ENCODE assay signal across 1 cellular context in genomic region chr1:201134405-201134804, GRCh38.
TF ChIP-seq lines count a peak whose summit lies in the region.

No MANE protein-coding gene starts in this region.

TF ChIP-seq in HepG2, 621 proteins besides CTCF, POLR2A, EP300 and RAD21:
- TF ChIP-seq ZBTB33 (CRISPR knock-in tag; IDR thresholded peaks at IDR 0.05) (0 out of 2 replicates have a peak, but pooled peaks have one; percentile 41), NRL (CRISPR knock-in tag; IDR thresholded peaks at IDR 0.05; ENCODE audit: borderline replicate concordance) (no peak), HDAC6 (IDR thresholded peaks at IDR 0.05; ENCODE audit: low read depth, low read length) (no peak)
